Comparison of ENCODE assay signal across 11 cellular contexts in genomic region chr18:7945882-7946281, GRCh38.
A peak's percentile ranks its signal among the peaks of the same experiment; 100 is the strongest.
DNase-seq lines count a peak whose midpoint lies in the region; ATAC-seq, FAIRE-seq and TF ChIP-seq lines count a peak whose summit lies in the region.
"Had no signal": no experiment of that assay in that cellular context is flagged by ENCODE, and none has a peak within 500 bp of the region (broad histone marks: within the 10 kb centered on the region; RNA-seq: fewer than 3 reads in every experiment).

No MANE protein-coding gene starts in this region.

- DNase-seq in H4 (ENCODE audit: low spot score) (peak; percentile 77), T-helper 17 cell (no peak), fibroblast of villous mesenchyme (ENCODE audit: low read depth) (peak; percentile 99), small intestine (peak; percentile 53), COLO668 (lab: John Stamatoyannopoulos, UW; ENCODE audit: unreplicated experiment) (no peak), GM12891 (ENCODE audit: insufficient read length, low spot score) (no peak), iPS-NIHi11 (ENCODE audit: low spot score) (no peak)
- DNase-seq in activated naive CD4-positive, alpha-beta T cell treated with anti-CD3 and anti-CD28 coated beads, Interleukin-2, amount 50 U/mL, for 16 hours = no peak
- DNase-seq: MV-4-11, T-helper 9 cell had no signal

- no peak for TF ChIP-seq CTCF in fibroblast of villous mesenchyme (IDR thresholded peaks at IDR 0.05; ENCODE audit: insufficient read depth, low read depth, low read length)

- no peaks in the 10 kb centered on the region for H3K27me3 Mint-ChIP-seq in T-helper 17 cell

- H3K36me3 ChIP-seq in small intestine (ENCODE audit: control insufficient read depth in 2 of 2, insufficient read depth in 2 of 2, low read length in 2 of 2) = no peaks in the 10 kb centered on the region

- H3K4me1 Mint-ChIP-seq in T-helper 17 cell = no peaks in the 10 kb centered on the region

- H3K36me3 Mint-ChIP-seq in T-helper 17 cell (ENCODE audit: low read depth) = no peaks in the 10 kb centered on the region

- H3K27ac Mint-ChIP-seq in T-helper 17 cell = peak overlapping the region; percentile 54

- no peak for FAIRE-seq in small intestine (lab: Jason Lieb, UNC)
- no peak for FAIRE-seq in GM12891 (lab: Jason Lieb, UNC)
- FAIRE-seq: GM12892 had no signal

- no peak for TF ChIP-seq POLR2A in GM12891 (IDR thresholded peaks at IDR 0.05; ENCODE audit: low read depth, low read length)

- ATAC-seq in T-helper 17 cell = no peak

- peaks cover 2 to 6% of the 10 kb centered on the region in 2 donors for H3K4me1 ChIP-seq in small intestine (ENCODE audit: control insufficient read depth in 2 of 2, insufficient read depth in 1 of 2, low read depth in 1 of 2, low read length in 1 of 2)

- H3K4me3 ChIP-seq in fibroblast of villous mesenchyme (ENCODE audit: low read depth, low read length) (no peak overlapping the region), small intestine (ENCODE audit: low read depth in 1 of 2, low read length in 2 of 2) (no peak overlapping the region)

- H3K4me3 Mint-ChIP-seq in T-helper 17 cell = no peak overlapping the region

- no peaks in the 10 kb centered on the region for H3K27me3 ChIP-seq in small intestine (ENCODE audit: control insufficient read depth in 2 of 2, insufficient read depth in 2 of 2, low read length in 2 of 2)

- WGBS in small intestine, 3 donors = 4 to 26% (median 9%) methylated on average over 3 of the region's 3 CpGs

- H3K9me3 ChIP-seq in T-helper 17 cell (ENCODE audit: control insufficient read depth, low read length, poor library complexity, severe bottlenecking) = no peaks in the 10 kb centered on the region
- no peaks in the 10 kb centered on the region for H3K9me3 ChIP-seq in small intestine (ENCODE audit: control insufficient read depth, low read depth)

- H3K27ac ChIP-seq in small intestine (ENCODE audit: low read depth in 1 of 2, low read length in 1 of 2) = peak overlapping the region in 1 of 2 donors; percentile 34

TF ChIP-seq in GM12891, 5 proteins besides CTCF, POLR2A, EP300 and RAD21:
- TF ChIP-seq POLR2AphosphoS5 (IDR thresholded peaks at IDR 0.05; ENCODE audit: low read depth, low read length) (no peak), SPI1 (IDR thresholded peaks at IDR 0.05; ENCODE audit: low read depth, low read length) (no peak), PAX5 (IDR thresholded peaks at IDR 0.05; ENCODE audit: insufficient read depth, low read length, severe bottlenecking) (no peak), TAF1 (IDR thresholded peaks at IDR 0.05; ENCODE audit: low read depth, low read length) (no peak), POU2F2 (IDR thresholded peaks at IDR 0.05; ENCODE audit: low read depth, low read length) (no peak)

Comparison
In these comparisons a context has a peak if more than half of its experiments do, and no peak if none do; other contexts are left out.
1. DNase-seq: peak in H4 (single experiment), fibroblast of villous mesenchyme (single experiment) and small intestine (single experiment); none in T-helper 17 cell (0 of 3), activated naive CD4-positive, alpha-beta T cell treated with anti-CD3 and anti-CD28 coated beads, Interleukin-2, amount 50 U/mL, for 16 hours (single experiment), COLO668 (single experiment), GM12891 (single experiment) and iPS-NIHi11 (single experiment).